ENCODE assay signal across 8 cellular contexts in the genomic region with DNA sequence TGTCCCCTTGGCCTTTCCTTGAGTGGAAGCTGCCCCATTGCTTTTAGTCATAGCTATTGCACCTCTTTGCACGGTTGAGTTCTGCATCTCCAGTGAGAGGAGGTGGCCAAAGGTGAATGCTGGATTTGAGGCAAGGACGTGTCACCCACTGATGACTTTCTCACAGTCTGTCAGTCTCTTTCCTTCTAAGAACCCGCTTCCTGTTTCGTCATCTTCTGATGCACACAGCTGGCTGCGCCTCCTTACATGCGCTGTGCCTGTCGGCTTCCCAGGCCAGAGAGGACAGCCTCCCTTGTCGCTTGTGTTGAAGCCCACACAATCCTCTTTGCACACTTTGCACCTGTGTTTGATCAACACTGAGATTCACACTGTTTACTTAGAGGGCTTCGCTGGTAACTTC. TPM values are rescaled to one million over a fixed set of nuclear protein-coding genes. Genes with fewer than 3 reads are reported as not detected.
DNase-seq lines count a peak whose midpoint lies in the region; ATAC-seq, FAIRE-seq and TF ChIP-seq lines count a peak whose summit lies in the region.

No MANE protein-coding gene starts in this region.

- H3K4me3 Mint-ChIP-seq in Calu3 (ENCODE audit: low read depth, unreplicated experiment) = no peak overlapping the region

- no peak overlapping the region for H3K4me3 ChIP-seq in bronchial epithelial cell (ENCODE audit: low read depth, low read length)

- FAIRE-seq in bronchial epithelial cell (lab: Jason Lieb, UNC) = no peak

- no peaks in the 10 kb centered on the region for H3K27me3 ChIP-seq in bronchial epithelial cell (ENCODE audit: control insufficient read depth, insufficient read depth, low read length)

- no peaks in the 10 kb centered on the region for H3K4me1 Mint-ChIP-seq in Calu3 (ENCODE audit: low read depth, unreplicated experiment)

- CTCF ChIA-PET in Calu3 (lab: Charles Lee) = no interaction called here

- peak in 3 of 4 experiments; percentile 20 to 54 (median 52) for DNase-seq in activated CD4-positive, CD25-positive, alpha-beta regulatory T cell (lab: John Stamatoyannopoulos, UW)
- DNase-seq in bronchial epithelial cell (ENCODE audit: low read depth) (peak; percentile 17), hepatic stellate cell (ENCODE audit: low spot score) (no peak), HT-29 (ENCODE audit: low spot score) (no peak), COLO829 (ENCODE audit: low spot score) (no peak), Calu3 (no peak)
- DNase-seq in stimulated activated CD4-positive, alpha-beta T cell treated with anti-CD3 and anti-CD28 coated beads, TNF-alpha, amount 100 ng/mL, for 48 hours (ENCODE audit: low read depth in 3 of 3) = peak; percentile 37 to 68 (median 57)

- intact Hi-C loops in Calu3 (cut with micrococcal nuclease; ENCODE audit: unreplicated experiment) = no loop called here

- no peak overlapping the region for H3K27ac Mint-ChIP-seq in Calu3 (ENCODE audit: unreplicated experiment)

- TF ChIP-seq CTCF in bronchial epithelial cell (IDR thresholded peaks at IDR 0.05; ENCODE audit: insufficient read depth, low read length, severe bottlenecking) = no peak
- no peak for TF ChIP-seq CTCF in Calu3 (IDR thresholded peaks at IDR 0.05; ENCODE audit: unreplicated experiment)

- no peaks in the 10 kb centered on the region for H3K27me3 Mint-ChIP-seq in Calu3 (ENCODE audit: unreplicated experiment)

- peaks cover 14% of the 10 kb centered on the region for H3K36me3 Mint-ChIP-seq in Calu3 (ENCODE audit: insufficient read depth, unreplicated experiment)

- no peaks in the 10 kb centered on the region for H3K9me3 Mint-ChIP-seq in Calu3 (ENCODE audit: low read depth, unreplicated experiment)

- peak; percentile 61 for ATAC-seq in GM19025 (IDR thresholded peaks at IDR 0.05; ENCODE audit: low read depth, unreplicated experiment)

- H3K36me3 ChIP-seq in bronchial epithelial cell (ENCODE audit: control insufficient read depth, insufficient read depth, low read length) = peaks cover 11% of the 10 kb centered on the region

- no TSS peak for BruUV-seq in Calu3 (replicated peaks; lab: Mats Ljungman, UMichigan)

RNA-seq across cellular contexts. Expression of gene PWP2, which starts 41.8 kb away (rescaled TPM):
- total RNA-seq in bronchial epithelial cell (14.7 and 23.3 TPM in 2 replicates), Calu3 (2022) (16.3 and 18.1 TPM in 2 replicates)
- 6.7 and 20.5 TPM in 2 replicates for total RNA-seq in HT-29 (2014; rRNA removed; shearing (Covaris generic))

RNA-seq across cellular contexts. Expression of gene TRAPPC10, which starts 53.3 kb away (rescaled TPM):
- total RNA-seq in bronchial epithelial cell = 16.8 and 21.6 TPM in 2 replicates
- 16.6 and 19.0 TPM in 2 replicates for total RNA-seq in HT-29 (2014; rRNA removed; shearing (Covaris generic))
- total RNA-seq in Calu3 (2022) = 28.8 and 37.1 TPM in 2 replicates

Comparison
In these comparisons a context has a peak if more than half of its experiments do, and no peak if none do; other contexts are left out.
1. DNase-seq: peak in activated CD4-positive, CD25-positive, alpha-beta regulatory T cell (3 of 4), bronchial epithelial cell (single experiment) and stimulated activated CD4-positive, alpha-beta T cell treated with anti-CD3 and anti-CD28 coated beads, TNF-alpha, amount 100 ng/mL, for 48 hours (3 of 3); none in hepatic stellate cell (single experiment), HT-29 (single experiment), COLO829 (single experiment) and Calu3 (single experiment).